Comparison of ENCODE assay signal across 1 cellular context in genomic region chr17:72408641-72409040, GRCh38.
TF ChIP-seq lines count a peak whose summit lies in the region.

No MANE protein-coding gene starts in this region.

TF ChIP-seq in IMR-90, 13 proteins besides CTCF, POLR2A, EP300 and RAD21:
- TF ChIP-seq RFX5 (IDR thresholded peaks at IDR 0.05; ENCODE audit: low read depth, low read length) (no peak), ELK1 (IDR thresholded peaks at IDR 0.05; ENCODE audit: borderline replicate concordance, low read depth, low read length) (no peak), RCOR1 (IDR thresholded peaks at IDR 0.05; ENCODE audit: insufficient replicate concordance, low read length) (no peak), CHD1 (IDR thresholded peaks at IDR 0.05; ENCODE audit: low read depth, low read length) (no peak), MAFK (IDR thresholded peaks at IDR 0.05; ENCODE audit: low read depth, low read length) (no peak), USF2 (IDR thresholded peaks at IDR 0.05; ENCODE audit: low read depth, low read length) (no peak), SMC3 (IDR thresholded peaks at IDR 0.05; ENCODE audit: low read depth, low read length) (no peak), FOS (IDR thresholded peaks at IDR 0.05; ENCODE audit: low read depth, low read length) (no peak), CEBPB (IDR thresholded peaks at IDR 0.05; ENCODE audit: low read depth, low read length) (no peak), BHLHE40 (IDR thresholded peaks at IDR 0.05; ENCODE audit: low read depth, low read length) (no peak), MXI1 (IDR thresholded peaks at IDR 0.05; ENCODE audit: borderline replicate concordance, low read depth, low read length) (no peak), MAZ (IDR thresholded peaks at IDR 0.05; ENCODE audit: borderline replicate concordance, low read depth, low read length) (no peak), NFE2L2 (IDR thresholded peaks at IDR 0.05; ENCODE audit: low read depth, low read length) (no peak)
TF ChIP-seq in IMR-90: peak in this region for 0.
